10 cellular contexts compared by ENCODE assay signal in genomic region chr19:4877753-4878490, GRCh38. TPM values are rescaled to one million over a fixed set of nuclear protein-coding genes. Genes with fewer than 3 reads are reported as not detected.
A peak's percentile ranks its signal among the peaks of the same experiment; 100 is the strongest.
DNase-seq lines count a peak whose midpoint lies in the region; ATAC-seq and TF ChIP-seq lines count a peak whose summit lies in the region.
"Had no signal": no experiment of that assay in that cellular context is flagged by ENCODE, and none has a peak within 500 bp of the region (broad histone marks: within the 10 kb centered on the region; RNA-seq: fewer than 3 reads in every experiment).

No MANE protein-coding gene starts in this region.

- peak overlapping the region in 11 of 12 donors; percentile 4 to 80 (median 73) for H3K27ac ChIP-seq in heart left ventricle

- no peak overlapping the region for H3K27ac Mint-ChIP-seq in activated naive CD4-positive, alpha-beta T cell treated with anti-CD3 and anti-CD28 coated beads for 36 hours
- H3K27ac Mint-ChIP-seq: CD14-positive monocyte had no signal

- ATAC-seq in heart left ventricle (peak; percentile 91 to 97 (median 94)), GM18867 (IDR thresholded peaks at IDR 0.05; ENCODE audit: unreplicated experiment) (no peak), GM18520 (IDR thresholded peaks at IDR 0.05; ENCODE audit: unreplicated experiment) (no peak)

- peaks cover 6% of the 10 kb centered on the region for H3K4me1 Mint-ChIP-seq in activated naive CD4-positive, alpha-beta T cell treated with anti-CD3 and anti-CD28 coated beads for 36 hours (ENCODE audit: low read depth)

- H3K36me3 ChIP-seq in heart left ventricle, result no peaks in the 10 kb centered on the region

- no peaks in the 10 kb centered on the region for H3K36me3 Mint-ChIP-seq in activated naive CD4-positive, alpha-beta T cell treated with anti-CD3 and anti-CD28 coated beads for 36 hours (ENCODE audit: low read depth)
- H3K36me3 Mint-ChIP-seq: CD14-positive monocyte had no signal

- H3K4me3 ChIP-seq in heart left ventricle, result no peak overlapping the region

- intact Hi-C loops in heart left ventricle (cut with DNase I), result no loop called here
- intact Hi-C loops in activated naive CD4-positive, alpha-beta T cell treated with anti-CD3 and anti-CD28 coated beads for 36 hours (cut with micrococcal nuclease), result no loop called here

- H3K27me3 ChIP-seq in heart left ventricle, result peaks cover 0 to 12% (median 0%) of the 10 kb centered on the region in 9 donors

- no peak overlapping the region for H3K4me3 Mint-ChIP-seq in activated naive CD4-positive, alpha-beta T cell treated with anti-CD3 and anti-CD28 coated beads for 36 hours

- peak in 13 of 14 donors; percentile 54 to 95 (median 85) for DNase-seq in C1 segment of cervical spinal cord (lab: John Stamatoyannopoulos, UW)
- DNase-seq in SK-N-DZ (ENCODE audit: low spot score), result peak; percentile 43
- peak in 4 of 5 donors; percentile 42 to 74 (median 68) for DNase-seq in heart left ventricle
- peak; percentile 91 for DNase-seq in pons (ENCODE audit: low spot score)
- no peak for DNase-seq in activated naive CD4-positive, alpha-beta T cell treated with anti-CD3 and anti-CD28 coated beads for 36 hours
- no peak for DNase-seq in DMS79 (lab: John Stamatoyannopoulos, UW)

- no peaks in the 10 kb centered on the region for H3K9me3 Mint-ChIP-seq in activated naive CD4-positive, alpha-beta T cell treated with anti-CD3 and anti-CD28 coated beads for 36 hours
- H3K9me3 Mint-ChIP-seq: CD14-positive monocyte had no signal

- no peak for TF ChIP-seq CTCF in heart left ventricle (IDR thresholded peaks at IDR 0.05)

- TF ChIP-seq POLR2A in heart left ventricle (IDR thresholded peaks at IDR 0.05), result no peak

- H3K4me1 ChIP-seq in heart left ventricle, result peaks cover 0 to 5% (median 0%) of the 10 kb centered on the region in 12 donors

- CTCF ChIA-PET in activated naive CD4-positive, alpha-beta T cell treated with anti-CD3 and anti-CD28 coated beads for 36 hours (lab: Charles Lee), result no interaction called here

- no peaks in the 10 kb centered on the region for H3K9me3 ChIP-seq in heart left ventricle

- 49 to 77% (median 63%) methylated on average over 16 to 30 of the region's 30 CpGs for WGBS in heart left ventricle, 4 donors

- no peaks in the 10 kb centered on the region for H3K27me3 Mint-ChIP-seq in activated naive CD4-positive, alpha-beta T cell treated with anti-CD3 and anti-CD28 coated beads for 36 hours (ENCODE audit: low read depth)

RNA-seq across cellular contexts. Expression of gene PLIN3, which starts 10.5 kb away (rescaled TPM):
- polyA plus RNA-seq in SK-N-DZ (2014; cell fraction: cytosol; rRNA removed), result 13.2 and 19.5 TPM in 2 replicates
- 4.6 and 5.0 TPM in 2 replicates for polyA plus RNA-seq in SK-N-DZ (2014; cell fraction: nucleus; rRNA removed)
- total RNA-seq in heart left ventricle, result 10 to 100 TPM; 17.4 to 70.9 (median 22.9) TPM
- 100 to 1,000 TPM in 1 of 2 donors, 1 to 10 TPM in 1; 10.0 to 102 TPM for polyA plus RNA-seq in heart left ventricle
- 10 to 100 TPM; 16.1 to 17.1 TPM for total RNA-seq in activated naive CD4-positive, alpha-beta T cell treated with anti-CD3 and anti-CD28 coated beads for 36 hours

RNA-seq across cellular contexts. Expression of gene ARRDC5, which starts 24.8 kb away (rescaled TPM):
- polyA plus RNA-seq in SK-N-DZ (2014; cell fraction: cytosol; rRNA removed), result not detected in 2 replicates
- not detected in 2 replicates for polyA plus RNA-seq in SK-N-DZ (2014; cell fraction: nucleus; rRNA removed)
- under 1 TPM in 2 of 9 donors, not detected in 7; 0.43 to 0.70 TPM for total RNA-seq in heart left ventricle
- under 1 TPM in 1 of 2 donors, not detected in 1; 0.04 TPM for polyA plus RNA-seq in heart left ventricle
- total RNA-seq in activated naive CD4-positive, alpha-beta T cell treated with anti-CD3 and anti-CD28 coated beads for 36 hours, result not detected
- total RNA-seq: RPMI7951 had no signal

RNA-seq across cellular contexts. Expression of gene UHRF1, which starts 31.4 kb away (rescaled TPM):
- polyA plus RNA-seq in SK-N-DZ (2014; cell fraction: cytosol; rRNA removed), result 36.0 and 55.8 TPM in 2 replicates
- polyA plus RNA-seq in SK-N-DZ (2014; cell fraction: nucleus; rRNA removed), result 43.3 and 64.1 TPM in 2 replicates
- 1 to 10 TPM in 2 of 9 donors, under 1 TPM in 7; 0.25 to 8.9 (median 0.89) TPM for total RNA-seq in heart left ventricle
- under 1 TPM; 0.34 to 0.69 TPM for polyA plus RNA-seq in heart left ventricle
- 100 to 1,000 TPM; 129 TPM for total RNA-seq in activated naive CD4-positive, alpha-beta T cell treated with anti-CD3 and anti-CD28 coated beads for 36 hours

RNA-seq across cellular contexts. Expression of gene TICAM1, which starts 46.4 kb away (rescaled TPM):
- polyA plus RNA-seq in SK-N-DZ (2014; cell fraction: cytosol; rRNA removed), result 0.42 and 0.79 TPM in 2 replicates
- polyA plus RNA-seq in SK-N-DZ (2014; cell fraction: nucleus; rRNA removed), result 0.21 and 0.35 TPM in 2 replicates
- total RNA-seq in heart left ventricle, result 10 to 100 TPM in 1 of 9 donors, 1 to 10 TPM in 8; 3.7 to 13.6 (median 7.0) TPM
- 1 to 10 TPM; 4.0 to 8.6 TPM for polyA plus RNA-seq in heart left ventricle
- 10 to 100 TPM; 15.2 to 16.5 TPM for total RNA-seq in activated naive CD4-positive, alpha-beta T cell treated with anti-CD3 and anti-CD28 coated beads for 36 hours

Comparison
In these comparisons a context has a peak if more than half of its experiments do, and no peak if none do; other contexts are left out.
1. DNase-seq: peak in C1 segment of cervical spinal cord (13 of 14), SK-N-DZ (single experiment), heart left ventricle (4 of 5) and pons (single experiment); none in activated naive CD4-positive, alpha-beta T cell treated with anti-CD3 and anti-CD28 coated beads for 36 hours (single experiment) and DMS79 (single experiment).
2. ATAC-seq: peak in heart left ventricle (4 of 4); none in GM18867 (single experiment) and GM18520 (single experiment).
3. RNA of gene UHRF1, which starts 31.4 kb away (total RNA-seq): 129 TPM in activated naive CD4-positive, alpha-beta T cell treated with anti-CD3 and anti-CD28 coated beads for 36 hours; 0.25 to 8.9 TPM in heart left ventricle; every median in the first group is over 10 times any median in the second.